In the genomic region with DNA sequence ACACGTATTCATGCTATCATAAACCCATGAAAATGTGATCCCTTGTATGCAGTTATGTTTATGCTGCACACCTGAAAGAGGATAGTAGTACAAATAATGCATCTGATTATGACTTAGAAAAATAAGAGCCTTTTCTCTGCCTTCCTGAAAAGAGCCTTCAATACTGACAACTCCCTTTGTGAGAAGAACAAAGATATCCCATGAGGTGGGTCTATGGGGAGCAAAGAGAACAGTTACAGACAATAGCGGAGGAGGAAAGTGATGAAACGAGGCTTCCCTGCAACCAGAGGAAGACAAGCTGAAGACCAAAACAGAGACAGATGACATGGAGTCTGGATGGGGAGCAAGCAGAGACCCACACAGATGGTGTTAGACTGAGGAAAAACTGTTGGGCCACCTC, we compare ENCODE assay signal across 8 cellular contexts.
"Had no signal": no experiment of that assay in that cellular context is flagged by ENCODE, and none has a peak within 500 bp of the region (broad histone marks: within the 10 kb centered on the region; RNA-seq: fewer than 3 reads in every experiment).

No MANE protein-coding gene starts in this region.

- H3K27ac ChIP-seq: GM23248, HL-60 had no signal

- H3K4me1 ChIP-seq: HAP-1 had no signal

- H2AFZ ChIP-seq: GM23248 had no signal

- H3K9ac ChIP-seq: GM23248 had no signal

- H3K36me3 ChIP-seq: HAP-1 had no signal

- H3K27me3 Mint-ChIP-seq: IgD-negative memory B cell had no signal

- H3K4me3 ChIP-seq: GM23248, HAP-1 had no signal

- H3K36me3 Mint-ChIP-seq: IgD-negative memory B cell had no signal

- H3K9me3 ChIP-seq: HAP-1 had no signal

- H3K27ac Mint-ChIP-seq: HFFc6, IgD-negative memory B cell had no signal

- H3K4me3 Mint-ChIP-seq: HFFc6 had no signal

- H3K4me1 Mint-ChIP-seq: IgD-negative memory B cell had no signal

- DNase-seq: GM23248, GOT3, H7, HFFc6, KBM-7 had no signal
